Comparison of ENCODE assay signal across 9 cellular contexts in the genomic region with DNA sequence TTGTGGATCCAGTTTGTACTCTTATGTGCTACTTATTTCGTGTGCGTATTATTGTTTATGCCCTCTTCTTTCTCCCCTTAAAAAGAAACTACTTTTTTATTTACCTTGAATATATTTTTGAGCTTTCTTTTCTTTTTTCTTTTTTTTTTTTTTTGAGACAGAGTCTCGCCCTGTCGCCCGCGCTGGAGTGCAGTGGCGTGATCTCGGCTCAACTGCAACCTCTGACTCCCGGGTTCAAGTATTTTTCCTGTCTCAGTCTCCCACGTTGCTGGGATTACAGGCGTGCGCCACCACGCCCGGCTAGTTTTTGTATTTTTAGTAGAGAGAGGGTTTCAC. TPM values are rescaled to one million over a fixed set of nuclear protein-coding genes. Genes with fewer than 3 reads are reported as not detected.
DNase-seq lines count a peak whose midpoint lies in the region; ATAC-seq and TF ChIP-seq lines count a peak whose summit lies in the region.
"Had no signal": no experiment of that assay in that cellular context is flagged by ENCODE, and none has a peak within 500 bp of the region (broad histone marks: within the 10 kb centered on the region; RNA-seq: fewer than 3 reads in every experiment).

No MANE protein-coding gene starts in this region.

- CTCF ChIA-PET in activated CD4-positive, alpha-beta T cell treated with anti-CD3 and anti-CD28 coated beads, Interleukin-2, amount 10 ng/mL, durations not matched to agents 7 days and 5 days (lab: Charles Lee) = interaction anchor here (0.7 to 1.4 kb wide), 3 partner anchors 21 to 194 kb away, joined by 3 to 6 read pairs (median 3); partner anchors contain the start of gene CX3CR1

- no peak for ATAC-seq in activated naive CD8-positive, alpha-beta T cell treated with anti-CD3 and anti-CD28 coated beads, Interleukin-2, amount 50 U/mL, for 24 hours
- ATAC-seq in left lung = no peak
- ATAC-seq in GM18867 (IDR thresholded peaks at IDR 0.05; ENCODE audit: unreplicated experiment) = no peak
- no peak for ATAC-seq in GM21390 (IDR thresholded peaks at IDR 0.05; ENCODE audit: unreplicated experiment)

- H3K36me3 ChIP-seq in left lung (peaks cover 0 to 4% of the 10 kb centered on the region in 2 donors), testis (ENCODE audit: low read depth, missing control alignments) (no peaks in the 10 kb centered on the region)

- H3K27me3 ChIP-seq in left lung (no peaks in the 10 kb centered on the region), testis (no peaks in the 10 kb centered on the region)

- peak overlapping the region; percentile 93 for H3K4me3 Mint-ChIP-seq in activated CD4-positive, alpha-beta T cell treated with anti-CD3 and anti-CD28 coated beads, Interleukin-2, amount 10 ng/mL, durations not matched to agents 7 days and 5 days
- peak overlapping the region; percentile 96 for H3K4me3 Mint-ChIP-seq in activated naive CD8-positive, alpha-beta T cell treated with anti-CD3 and anti-CD28 coated beads, Interleukin-2, amount 50 U/mL, for 24 hours

- peak overlapping the region in 1 of 2 donors; percentile 92 for H3K27ac ChIP-seq in left lung
- H3K27ac ChIP-seq in testis = peak overlapping the region in 1 of 2 donors; percentile 92

- peaks cover 22% of the 10 kb centered on the region for H3K36me3 Mint-ChIP-seq in activated CD4-positive, alpha-beta T cell treated with anti-CD3 and anti-CD28 coated beads, Interleukin-2, amount 10 ng/mL, durations not matched to agents 7 days and 5 days (ENCODE audit: low read depth)
- H3K36me3 Mint-ChIP-seq in activated naive CD8-positive, alpha-beta T cell treated with anti-CD3 and anti-CD28 coated beads, Interleukin-2, amount 50 U/mL, for 24 hours (ENCODE audit: low read depth) = peaks cover 17% of the 10 kb centered on the region

- peaks cover 62% of the 10 kb centered on the region for H3K4me1 Mint-ChIP-seq in activated CD4-positive, alpha-beta T cell treated with anti-CD3 and anti-CD28 coated beads, Interleukin-2, amount 10 ng/mL, durations not matched to agents 7 days and 5 days
- H3K4me1 Mint-ChIP-seq in activated naive CD8-positive, alpha-beta T cell treated with anti-CD3 and anti-CD28 coated beads, Interleukin-2, amount 50 U/mL, for 24 hours = peaks cover 64% of the 10 kb centered on the region

- H3K4me3 ChIP-seq in left lung (peak overlapping the region; percentile 60 to 77), testis (peak overlapping the region; percentile 81 to 83)

- intact Hi-C loops in left lung (cut with DNase I) (no loop called here), testis (cut with DNase I; ENCODE audit: low total_unique reads) (no loop called here)

- TF ChIP-seq POLR2A in testis (IDR thresholded peaks at IDR 0.05) = no peak

- H3K4me1 ChIP-seq in left lung (peaks cover 0 to 28% of the 10 kb centered on the region in 2 donors), testis (peaks cover 21% of the 10 kb centered on the region)

- TF ChIP-seq CTCF in left lung (IDR thresholded peaks at IDR 0.05) = no peak
- TF ChIP-seq CTCF in testis (IDR thresholded peaks at IDR 0.05) = no peak

- POLR2A ChIA-PET in activated CD4-positive, alpha-beta T cell treated with anti-CD3 and anti-CD28 coated beads, Interleukin-2, amount 10 ng/mL, durations not matched to agents 7 days and 5 days (lab: Charles Lee) = no interaction called here

- peak overlapping the region; percentile 27 for H3K27ac Mint-ChIP-seq in activated CD4-positive, alpha-beta T cell treated with anti-CD3 and anti-CD28 coated beads, Interleukin-2, amount 10 ng/mL, durations not matched to agents 7 days and 5 days
- H3K27ac Mint-ChIP-seq in activated naive CD8-positive, alpha-beta T cell treated with anti-CD3 and anti-CD28 coated beads, Interleukin-2, amount 50 U/mL, for 24 hours = peak overlapping the region; percentile 99

- no peaks in the 10 kb centered on the region for H3K27me3 Mint-ChIP-seq in activated CD4-positive, alpha-beta T cell treated with anti-CD3 and anti-CD28 coated beads, Interleukin-2, amount 10 ng/mL, durations not matched to agents 7 days and 5 days
- H3K27me3 Mint-ChIP-seq in activated naive CD8-positive, alpha-beta T cell treated with anti-CD3 and anti-CD28 coated beads, Interleukin-2, amount 50 U/mL, for 24 hours = no peaks in the 10 kb centered on the region

- H3K9me3 ChIP-seq in left lung (no peaks in the 10 kb centered on the region), testis (no peaks in the 10 kb centered on the region)

- DNase-seq in activated CD4-positive, alpha-beta T cell treated with anti-CD3 and anti-CD28 coated beads, Interleukin-2, amount 10 ng/mL, durations not matched to agents 7 days and 5 days = no peak
- no peak for DNase-seq in activated CD4-positive, alpha-beta T cell treated with anti-CD3 and anti-CD28 coated beads for 48 hours
- DNase-seq in activated naive CD8-positive, alpha-beta T cell treated with anti-CD3 and anti-CD28 coated beads, Interleukin-2, amount 50 U/mL, for 24 hours = no peak
- DNase-seq in left lung (no peak), testis (no peak), NCI-H1930 (lab: John Stamatoyannopoulos, UW) (no peak)
- DNase-seq: midbrain had no signal

- WGBS in testis, 2 donors = 54% methylated on average over 14 of the region's 14 CpGs

- H3K9me3 Mint-ChIP-seq in activated CD4-positive, alpha-beta T cell treated with anti-CD3 and anti-CD28 coated beads, Interleukin-2, amount 10 ng/mL, durations not matched to agents 7 days and 5 days = no peaks in the 10 kb centered on the region
- H3K9me3 Mint-ChIP-seq in activated naive CD8-positive, alpha-beta T cell treated with anti-CD3 and anti-CD28 coated beads, Interleukin-2, amount 50 U/mL, for 24 hours = no peaks in the 10 kb centered on the region

RNA-seq across cellular contexts. Expression of gene SLC25A38, which starts 1.5 kb away (rescaled TPM):
- 10 to 100 TPM; 34.0 to 35.1 TPM for total RNA-seq in activated CD4-positive, alpha-beta T cell treated with anti-CD3 and anti-CD28 coated beads, Interleukin-2, amount 10 ng/mL, durations not matched to agents 7 days and 5 days
- total RNA-seq in left lung (10 to 100 TPM; 28.9 to 33.7 TPM), testis (10 to 100 TPM; 46.1 to 52.9 TPM)
- polyA plus RNA-seq in testis (ENCODE audit: insufficient read depth, low read depth, low replicate concordance) = 41.8 TPM

RNA-seq across cellular contexts. Expression of gene RPSA, which starts 21.9 kb away (rescaled TPM):
- 1,000 to 10,000 TPM; 1,760 to 1,774 TPM for total RNA-seq in activated CD4-positive, alpha-beta T cell treated with anti-CD3 and anti-CD28 coated beads, Interleukin-2, amount 10 ng/mL, durations not matched to agents 7 days and 5 days
- total RNA-seq in left lung (1,000 to 10,000 TPM in 1 of 2 donors, 100 to 1,000 TPM in 1; 738 to 1,176 TPM), testis (100 to 1,000 TPM; 387 to 661 TPM)
- polyA plus RNA-seq in testis (ENCODE audit: insufficient read depth, low read depth, low replicate concordance) = 858 TPM

RNA-seq across cellular contexts. Expression of gene CCR8, which starts 55.1 kb away (rescaled TPM):
- total RNA-seq in activated CD4-positive, alpha-beta T cell treated with anti-CD3 and anti-CD28 coated beads, Interleukin-2, amount 10 ng/mL, durations not matched to agents 7 days and 5 days = 1 to 10 TPM in 1 of 2 experiments, under 1 TPM in 1; 0.74 to 1.9 TPM
- total RNA-seq in left lung (under 1 TPM in 1 of 2 donors, not detected in 1; 0.29 TPM), testis (not detected)
- not detected for polyA plus RNA-seq in testis (ENCODE audit: insufficient read depth, low read depth, low replicate concordance)
